In genomic region chr2:42532397-42532796, GRCh38 we compare ENCODE assay signal across 29 cellular contexts. TPM values are rescaled to one million over a fixed set of nuclear protein-coding genes. Genes with fewer than 3 reads are reported as not detected.
"Had no signal": no experiment of that assay in that cellular context is flagged by ENCODE, and none has a peak within 500 bp of the region (broad histone marks: within the 10 kb centered on the region; RNA-seq: fewer than 3 reads in every experiment).

No MANE protein-coding gene starts in this region.

- ATAC-seq: esophagus mucosa, gastrocnemius medialis, heart right ventricle, left cardiac atrium, left lung, left ventricle myocardium superior, lower lobe of right lung, mucosa of descending colon had no signal

- H3K9me3 ChIP-seq: esophagus squamous epithelium, gastrocnemius medialis, heart right ventricle, left lung, lower lobe of right lung, mucosa of descending colon had no signal

- DNase-seq: dermis blood vessel endothelial cell; dorsolateral prefrontal cortex; effector CD4-positive, alpha-beta T cell; effector memory CD4-positive, alpha-beta T cell; erythroblast; esophagus squamous epithelium; foreskin fibroblast; foreskin melanocyte; gastrocnemius medialis; glutamatergic neuron; head of caudate nucleus; heart right ventricle; hippocampal formation; left cardiac atrium; left lung; left ventricle myocardium superior; lower lobe of right lung; mesenchymal stem cell; mucosa of descending colon; naive B cell had no signal

- H3K36me3 ChIP-seq: esophagus squamous epithelium, gastrocnemius medialis, heart right ventricle, left lung, lower lobe of right lung had no signal

- FAIRE-seq: colon, islet of Langerhans, keratinocyte had no signal

- H3K27me3 ChIP-seq: dorsolateral prefrontal cortex, esophagus squamous epithelium, gastrocnemius medialis, heart right ventricle, left lung had no signal

- H3K27ac ChIP-seq: coronary artery, dorsolateral prefrontal cortex, epithelial cell of prostate, esophagus squamous epithelium, gastrocnemius medialis, heart right ventricle, left lung, lower lobe of right lung had no signal

- H3K4me3 ChIP-seq: coronary artery, dorsolateral prefrontal cortex, esophagus squamous epithelium, gastrocnemius medialis, heart right ventricle, left lung, lower lobe of right lung, mucosa of descending colon had no signal

- H3K4me1 ChIP-seq: esophagus squamous epithelium, gastrocnemius medialis, heart right ventricle, left lung, lower lobe of right lung had no signal

RNA-seq across cellular contexts. Expression of gene KCNG3, which starts 38.6 kb away (rescaled TPM):
- total RNA-seq: dermis blood vessel endothelial cell, heart right ventricle, left cardiac atrium, left ventricle myocardium superior, lung microvascular endothelial cell, mesenteric fat pad, myocyte had no signal
- polyA plus RNA-seq: heart right ventricle, keratinocyte had no signal
